1 cellular context compared by ENCODE assay signal in genomic region chr1:31221072-31221471, GRCh38.
TF ChIP-seq lines count a peak whose summit lies in the region.

No MANE protein-coding gene starts in this region.

TF ChIP-seq in H1, 55 proteins besides CTCF, POLR2A, EP300 and RAD21 (continued from another document):
- no peak for TF ChIP-seq RBBP5 (IDR thresholded peaks at IDR 0.05; ENCODE audit: borderline replicate concordance, low read depth, low read length)
- no peak for TF ChIP-seq POU5F1 (IDR thresholded peaks at IDR 0.05; ENCODE audit: low read depth, low read length)
- TF ChIP-seq HDAC2 (IDR thresholded peaks at IDR 0.05; ENCODE audit: borderline replicate concordance in 1 of 2, low read depth in 2 of 2, low read length in 2 of 2), result no peak
- TF ChIP-seq CBX5 (IDR thresholded peaks at IDR 0.05; ENCODE audit: low read depth, low read length), result no peak
- TF ChIP-seq KDM5A (IDR thresholded peaks at IDR 0.05; ENCODE audit: low read length), result no peak
- no peak for TF ChIP-seq PHF8 (conservative IDR thresholded peaks at IDR 0.05; ENCODE audit: low read depth, low read length)
- TF ChIP-seq JUND (IDR thresholded peaks at IDR 0.05; ENCODE audit: low read length), result no peak
- TF ChIP-seq HDAC6 (IDR thresholded peaks at IDR 0.05; ENCODE audit: low read depth, low read length), result no peak
- TF ChIP-seq USF2 (IDR thresholded peaks at IDR 0.05; ENCODE audit: low read length), result no peak
TF ChIP-seq in H1: peak in this region for 0.
